Comparison of ENCODE assay signal across 23 cellular contexts in the genomic region with DNA sequence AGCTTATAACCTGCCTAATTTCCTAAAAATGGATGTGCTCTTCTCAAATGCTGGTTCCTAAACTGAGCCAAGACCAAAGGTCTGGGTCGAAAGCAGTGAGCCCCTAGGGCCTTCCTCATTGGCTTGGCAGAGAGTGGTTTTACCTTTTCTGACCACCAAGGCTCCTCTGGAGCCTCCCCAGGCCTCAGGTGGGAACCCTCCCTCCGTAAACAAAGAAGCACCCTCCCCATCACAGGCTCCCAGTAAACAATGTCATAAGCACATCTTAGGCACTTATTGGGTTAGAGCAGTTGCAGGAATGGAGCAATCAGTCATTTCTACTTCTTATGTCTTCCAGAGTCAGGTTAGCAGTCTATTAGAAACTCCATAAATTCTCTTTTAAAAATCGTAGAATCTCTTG. TPM values are rescaled to one million over a fixed set of nuclear protein-coding genes. Genes with fewer than 3 reads are reported as not detected.
"Had no signal": no experiment of that assay in that cellular context is flagged by ENCODE, and none has a peak within 500 bp of the region (broad histone marks: within the 10 kb centered on the region; RNA-seq: fewer than 3 reads in every experiment).

No MANE protein-coding gene starts in this region.

- H3K9me3 Mint-ChIP-seq: activated CD8-positive, alpha-beta T cell treated with anti-CD3 and anti-CD28 coated beads for 36 hours; activated naive CD8-positive, alpha-beta T cell treated with anti-CD3 and anti-CD28 coated beads, Interleukin-2, amount 10 ng/mL, durations not matched to agents 7 days and 5 days; activated T-cell treated with anti-CD3 and anti-CD28 coated beads, Interleukin-2, amount 50 U/mL, for 24 hours; activated T-helper 2 cell treated with anti-CD3 and anti-CD28 coated beads, Interferon-gamma antibody, Interleukin-2, Interleukin-4, amounts not matched to agents 10 μg/mL and 5 μg/mL and 100 μg/mL, durations not matched to agents 14 hours and 24 hours and 36 hours; T-cell had no signal

- H3K27ac Mint-ChIP-seq: activated CD8-positive, alpha-beta T cell treated with anti-CD3 and anti-CD28 coated beads for 36 hours; activated naive CD8-positive, alpha-beta T cell treated with anti-CD3 and anti-CD28 coated beads, Interleukin-2, amount 10 ng/mL, durations not matched to agents 7 days and 5 days; activated T-cell treated with anti-CD3 and anti-CD28 coated beads, Interleukin-2, amount 50 U/mL, for 24 hours; activated T-helper 2 cell treated with anti-CD3 and anti-CD28 coated beads, Interferon-gamma antibody, Interleukin-2, Interleukin-4, amounts not matched to agents 10 μg/mL and 5 μg/mL and 100 μg/mL, durations not matched to agents 14 hours and 24 hours and 36 hours; progenitor cell of endocrine pancreas; T-cell had no signal

- H3K36me3 Mint-ChIP-seq: activated naive CD8-positive, alpha-beta T cell treated with anti-CD3 and anti-CD28 coated beads, Interleukin-2, amount 10 ng/mL, durations not matched to agents 7 days and 5 days; T-cell had no signal

- DNase-seq: activated CD4-positive, alpha-beta T cell treated with anti-CD3 and anti-CD28 coated beads for 48 hours; activated CD4-positive, CD25-positive, alpha-beta regulatory T cell; activated CD8-positive, alpha-beta T cell treated with anti-CD3 and anti-CD28 coated beads for 36 hours; activated naive CD4-positive, alpha-beta T cell treated with Interleukin-2 at 50 U/mL for 16 hours; activated naive CD8-positive, alpha-beta T cell treated with anti-CD3 and anti-CD28 coated beads, Interleukin-2, amount 10 ng/mL, durations not matched to agents 7 days and 5 days; activated T-cell treated with anti-CD3 and anti-CD28 coated beads, Interleukin-2, amount 50 U/mL, for 24 hours; amygdala; dorsolateral prefrontal cortex; foreskin fibroblast; hippocampal formation; kidney; stimulated activated CD4-positive, alpha-beta T cell treated with anti-CD3 and anti-CD28 coated beads, Interleukin-2, amount 100 ng/mL, for 48 hours; stomach; T-cell; upper lobe of left lung had no signal

- H3K27me3 ChIP-seq: dorsolateral prefrontal cortex, right atrium auricular region, stomach, upper lobe of left lung had no signal

- H3K4me3 ChIP-seq: right atrium auricular region, skin epidermis, upper lobe of left lung had no signal

- H3K4me3 Mint-ChIP-seq: activated CD8-positive, alpha-beta T cell treated with anti-CD3 and anti-CD28 coated beads for 36 hours; activated naive CD8-positive, alpha-beta T cell treated with anti-CD3 and anti-CD28 coated beads, Interleukin-2, amount 10 ng/mL, durations not matched to agents 7 days and 5 days; activated T-cell treated with anti-CD3 and anti-CD28 coated beads, Interleukin-2, amount 50 U/mL, for 24 hours; T-cell had no signal

- H3K36me3 ChIP-seq: right atrium auricular region, upper lobe of left lung had no signal

- H3K9me3 ChIP-seq: right atrium auricular region, stomach, upper lobe of left lung had no signal

- ATAC-seq: activated CD8-positive, alpha-beta T cell treated with anti-CD3 and anti-CD28 coated beads for 36 hours; left lobe of liver; T-cell had no signal

- H3K27ac ChIP-seq: epithelial cell of prostate, stomach, upper lobe of left lung had no signal

- H3K27me3 Mint-ChIP-seq: activated CD8-positive, alpha-beta T cell treated with anti-CD3 and anti-CD28 coated beads for 36 hours; activated naive CD8-positive, alpha-beta T cell treated with anti-CD3 and anti-CD28 coated beads, Interleukin-2, amount 10 ng/mL, durations not matched to agents 7 days and 5 days; activated T-cell treated with anti-CD3 and anti-CD28 coated beads, Interleukin-2, amount 50 U/mL, for 24 hours; progenitor cell of endocrine pancreas; T-cell had no signal

RNA-seq across cellular contexts. Expression of a gene that starts 35.8 kb away (rescaled TPM):
- total RNA-seq: cardiac septum, glomerular endothelial cell, left lobe of liver, progenitor cell of endocrine pancreas, right atrium auricular region had no signal
